In genomic region chr11:107689317-107690202, GRCh38 we compare ENCODE assay signal across 1 cellular context.
TF ChIP-seq lines count a peak whose summit lies in the region.

No MANE protein-coding gene starts in this region.

TF ChIP-seq in HepG2, 621 proteins besides CTCF, POLR2A, EP300 and RAD21 (continued from another document and continues in another):
- TF ChIP-seq TRAFD1 (CRISPR knock-in tag; IDR thresholded peaks at IDR 0.05; ENCODE audit: borderline replicate concordance) (no peak), U2AF2 (IDR thresholded peaks at IDR 0.05; ENCODE audit: low read depth, low read length) (no peak), NR1H2 (CRISPR knock-in tag; IDR thresholded peaks at IDR 0.05; ENCODE audit: borderline replicate concordance, low read depth) (no peak), ZNF782 (CRISPR knock-in tag; IDR thresholded peaks at IDR 0.05; ENCODE audit: borderline replicate concordance) (no peak), KAT7 (CRISPR knock-in tag; IDR thresholded peaks at IDR 0.05; ENCODE audit: borderline replicate concordance) (no peak), MYPOP (CRISPR knock-in tag; IDR thresholded peaks at IDR 0.05) (peak; percentile 41; the same call in 1 of the 2 replicates), ATF2 (CRISPR knock-in tag; IDR thresholded peaks at IDR 0.05) (no peak), ZNF598 (CRISPR knock-in tag; IDR thresholded peaks at IDR 0.05; ENCODE audit: borderline replicate concordance) (no peak), ZNF317 (CRISPR knock-in tag; IDR thresholded peaks at IDR 0.05) (no peak), ZFP36 (IDR thresholded peaks at IDR 0.05; ENCODE audit: borderline replicate concordance, low read depth, low read length, partially characterized antibody) (no peak), MIXL1 (CRISPR knock-in tag; IDR thresholded peaks at IDR 0.05) (0 out of 2 replicates have a peak, but pooled peaks have one; percentile 39), GZF1 (CRISPR knock-in tag; IDR thresholded peaks at IDR 0.05) (no peak), ZNF546 (CRISPR knock-in tag; conservative IDR thresholded peaks at IDR 0.05) (no peak), ZNF431 (CRISPR knock-in tag; IDR thresholded peaks at IDR 0.05; ENCODE audit: borderline replicate concordance, low read depth) (no peak), HMG20B (CRISPR knock-in tag; conservative IDR thresholded peaks at IDR 0.05) (no peak), KAT8 (CRISPR knock-in tag; IDR thresholded peaks at IDR 0.05) (no peak), THAP11 (CRISPR knock-in tag; IDR thresholded peaks at IDR 0.05) (no peak), ZNF451 (CRISPR knock-in tag; IDR thresholded peaks at IDR 0.05) (no peak), SAP130 (CRISPR knock-in tag; IDR thresholded peaks at IDR 0.05; ENCODE audit: low read depth) (0 out of 2 replicates have a peak, but pooled peaks have one; percentile 15), SMAD9 (CRISPR knock-in tag; IDR thresholded peaks at IDR 0.05) (no peak), SP5 (CRISPR knock-in tag; IDR thresholded peaks at IDR 0.05; ENCODE audit: borderline replicate concordance, low read depth) (no peak), KLF12 (CRISPR knock-in tag; IDR thresholded peaks at IDR 0.05; ENCODE audit: borderline replicate concordance) (no peak), ZNF160 (CRISPR knock-in tag; IDR thresholded peaks at IDR 0.05) (no peak), CCAR2 (optimal IDR thresholded peaks at IDR 0.05; ENCODE audit: low read depth, low read length) (no peak), ZNF337 (CRISPR knock-in tag; IDR thresholded peaks at IDR 0.05; ENCODE audit: borderline replicate concordance, low read depth) (no peak), STAG1 (CRISPR knock-in tag; IDR thresholded peaks at IDR 0.05) (peak; percentile 83), CEBPG (CRISPR knock-in tag; IDR thresholded peaks at IDR 0.05) (0 out of 2 replicates have a peak, but pooled peaks have one; percentile 13), FUBP1 (CRISPR knock-in tag; IDR thresholded peaks at IDR 0.05; ENCODE audit: borderline replicate concordance) (no peak), TAF1 (CRISPR knock-in tag; IDR thresholded peaks at IDR 0.05) (no peak), HES4 (CRISPR knock-in tag; IDR thresholded peaks at IDR 0.05; ENCODE audit: borderline replicate concordance) (no peak), ZNF18 (CRISPR knock-in tag; IDR thresholded peaks at IDR 0.05; ENCODE audit: insufficient replicate concordance) (no peak), CBFB (CRISPR knock-in tag; IDR thresholded peaks at IDR 0.05) (no peak), BRCA1 (CRISPR knock-in tag; IDR thresholded peaks at IDR 0.05) (no peak), ZBTB1 (CRISPR knock-in tag; IDR thresholded peaks at IDR 0.05; ENCODE audit: borderline replicate concordance) (no peak)
- TF ChIP-seq, protein P1, sequence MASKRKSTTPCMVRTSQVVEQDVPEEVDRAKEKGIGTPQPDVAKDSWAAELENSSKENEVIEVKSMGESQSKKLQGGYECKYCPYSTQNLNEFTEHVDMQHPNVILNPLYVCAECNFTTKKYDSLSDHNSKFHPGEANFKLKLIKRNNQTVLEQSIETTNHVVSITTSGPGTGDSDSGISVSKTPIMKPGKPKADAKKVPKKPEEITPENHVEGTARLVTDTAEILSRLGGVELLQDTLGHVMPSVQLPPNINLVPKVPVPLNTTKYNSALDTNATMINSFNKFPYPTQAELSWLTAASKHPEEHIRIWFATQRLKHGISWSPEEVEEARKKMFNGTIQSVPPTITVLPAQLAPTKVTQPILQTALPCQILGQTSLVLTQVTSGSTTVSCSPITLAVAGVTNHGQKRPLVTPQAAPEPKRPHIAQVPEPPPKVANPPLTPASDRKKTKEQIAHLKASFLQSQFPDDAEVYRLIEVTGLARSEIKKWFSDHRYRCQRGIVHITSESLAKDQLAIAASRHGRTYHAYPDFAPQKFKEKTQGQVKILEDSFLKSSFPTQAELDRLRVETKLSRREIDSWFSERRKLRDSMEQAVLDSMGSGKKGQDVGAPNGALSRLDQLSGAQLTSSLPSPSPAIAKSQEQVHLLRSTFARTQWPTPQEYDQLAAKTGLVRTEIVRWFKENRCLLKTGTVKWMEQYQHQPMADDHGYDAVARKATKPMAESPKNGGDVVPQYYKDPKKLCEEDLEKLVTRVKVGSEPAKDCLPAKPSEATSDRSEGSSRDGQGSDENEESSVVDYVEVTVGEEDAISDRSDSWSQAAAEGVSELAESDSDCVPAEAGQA (IDR thresholded peaks at IDR 0.05; ENCODE audit: low read depth): no peak
- TF ChIP-seq, protein P1 (CRISPR knock-in tag; IDR thresholded peaks at IDR 0.05; ENCODE audit: borderline replicate concordance): no peak
- TF ChIP-seq, protein P2, sequence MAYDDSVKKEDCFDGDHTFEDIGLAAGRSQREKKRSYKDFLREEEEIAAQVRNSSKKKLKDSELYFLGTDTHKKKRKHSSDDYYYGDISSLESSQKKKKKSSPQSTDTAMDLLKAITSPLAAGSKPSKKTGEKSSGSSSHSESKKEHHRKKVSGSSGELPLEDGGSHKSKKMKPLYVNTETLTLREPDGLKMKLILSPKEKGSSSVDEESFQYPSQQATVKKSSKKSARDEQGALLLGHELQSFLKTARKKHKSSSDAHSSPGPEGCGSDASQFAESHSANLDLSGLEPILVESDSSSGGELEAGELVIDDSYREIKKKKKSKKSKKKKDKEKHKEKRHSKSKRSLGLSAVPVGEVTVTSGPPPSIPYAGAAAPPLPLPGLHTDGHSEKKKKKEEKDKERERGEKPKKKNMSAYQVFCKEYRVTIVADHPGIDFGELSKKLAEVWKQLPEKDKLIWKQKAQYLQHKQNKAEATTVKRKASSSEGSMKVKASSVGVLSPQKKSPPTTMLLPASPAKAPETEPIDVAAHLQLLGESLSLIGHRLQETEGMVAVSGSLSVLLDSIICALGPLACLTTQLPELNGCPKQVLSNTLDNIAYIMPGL (CRISPR knock-in tag; IDR thresholded peaks at IDR 0.05; ENCODE audit: borderline replicate concordance in 1 of 2, low read depth in 1 of 2): no peak
- TF ChIP-seq, protein P3, sequence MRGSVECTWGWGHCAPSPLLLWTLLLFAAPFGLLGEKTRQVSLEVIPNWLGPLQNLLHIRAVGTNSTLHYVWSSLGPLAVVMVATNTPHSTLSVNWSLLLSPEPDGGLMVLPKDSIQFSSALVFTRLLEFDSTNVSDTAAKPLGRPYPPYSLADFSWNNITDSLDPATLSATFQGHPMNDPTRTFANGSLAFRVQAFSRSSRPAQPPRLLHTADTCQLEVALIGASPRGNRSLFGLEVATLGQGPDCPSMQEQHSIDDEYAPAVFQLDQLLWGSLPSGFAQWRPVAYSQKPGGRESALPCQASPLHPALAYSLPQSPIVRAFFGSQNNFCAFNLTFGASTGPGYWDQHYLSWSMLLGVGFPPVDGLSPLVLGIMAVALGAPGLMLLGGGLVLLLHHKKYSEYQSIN (CRISPR knock-in tag; IDR thresholded peaks at IDR 0.05; ENCODE audit: borderline replicate concordance): no peak
- TF ChIP-seq, protein P4, sequence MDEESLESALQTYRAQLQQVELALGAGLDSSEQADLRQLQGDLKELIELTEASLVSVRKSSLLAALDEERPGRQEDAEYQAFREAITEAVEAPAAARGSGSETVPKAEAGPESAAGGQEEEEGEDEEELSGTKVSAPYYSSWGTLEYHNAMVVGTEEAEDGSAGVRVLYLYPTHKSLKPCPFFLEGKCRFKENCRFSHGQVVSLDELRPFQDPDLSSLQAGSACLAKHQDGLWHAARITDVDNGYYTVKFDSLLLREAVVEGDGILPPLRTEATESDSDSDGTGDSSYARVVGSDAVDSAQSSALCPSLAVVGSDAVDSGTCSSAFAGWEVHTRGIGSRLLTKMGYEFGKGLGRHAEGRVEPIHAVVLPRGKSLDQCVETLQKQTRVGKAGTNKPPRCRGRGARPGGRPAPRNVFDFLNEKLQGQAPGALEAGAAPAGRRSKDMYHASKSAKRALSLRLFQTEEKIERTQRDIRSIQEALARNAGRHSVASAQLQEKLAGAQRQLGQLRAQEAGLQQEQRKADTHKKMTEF (CRISPR knock-in tag; IDR thresholded peaks at IDR 0.05): peak; percentile 28; the same call in 1 of the 2 replicates
